In the genomic region with DNA sequence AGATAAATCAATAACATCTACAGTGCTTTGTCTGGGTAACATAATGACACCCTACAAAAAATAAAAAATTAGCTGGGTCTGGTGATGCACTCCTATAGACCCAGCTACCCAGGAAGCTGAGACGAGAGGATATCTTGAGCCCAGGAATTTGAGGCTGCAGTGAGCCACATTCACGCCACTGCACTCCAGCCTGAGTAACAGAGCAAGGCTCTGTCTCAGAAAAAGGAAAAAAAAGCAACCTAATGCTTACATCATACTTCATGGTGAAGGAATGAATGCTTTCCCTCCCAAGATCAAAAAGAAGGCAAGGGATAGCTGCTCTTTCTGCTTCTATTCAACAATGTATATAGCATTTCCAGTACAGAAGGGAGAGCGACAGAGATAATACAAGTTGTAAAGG, we compare ENCODE assay signal across 20 cellular contexts. TPM values are rescaled to one million over a fixed set of nuclear protein-coding genes. Genes with fewer than 3 reads are reported as not detected.
DNase-seq lines count a peak whose midpoint lies in the region; ATAC-seq and TF ChIP-seq lines count a peak whose summit lies in the region.
"Had no signal": no experiment of that assay in that cellular context is flagged by ENCODE, and none has a peak within 500 bp of the region (broad histone marks: within the 10 kb centered on the region; RNA-seq: fewer than 3 reads in every experiment).

No MANE protein-coding gene starts in this region.

- H3K4me1 ChIP-seq in smooth muscle cell (ENCODE audit: low read depth): no peaks in the 10 kb centered on the region
- H3K4me1 ChIP-seq: HAP-1 had no signal

- H3K79me2 ChIP-seq in smooth muscle cell (ENCODE audit: low read depth): no peaks in the 10 kb centered on the region

- H3K9me3 ChIP-seq in smooth muscle cell (replicated peaks; ENCODE audit: low read depth): no peaks in the 10 kb centered on the region

- no peaks in the 10 kb centered on the region for H3K36me3 ChIP-seq in smooth muscle cell (ENCODE audit: low read depth)
- H3K36me3 ChIP-seq: HAP-1 had no signal

- H3K9ac ChIP-seq in smooth muscle cell (ENCODE audit: low read depth): no peak overlapping the region

- H3K27ac ChIP-seq in smooth muscle cell (ENCODE audit: low read depth): peak overlapping the region; percentile 20

- H3K4me3 ChIP-seq in smooth muscle cell: no peak overlapping the region
- H3K4me3 ChIP-seq: GM12878, GM23338, HAP-1 had no signal

- peak overlapping the region; percentile 37 for H3K4me2 ChIP-seq in smooth muscle cell
- H3K4me2 ChIP-seq: GM23338 had no signal

- DNase-seq in HT1080 (ENCODE audit: low read depth): peak; percentile 24
- peak; percentile 70 for DNase-seq in amniotic epithelial cell (ENCODE audit: low read depth)
- DNase-seq in fibroblast of peridontal ligament (ENCODE audit: extremely low read depth): peak; percentile 9
- no peak for DNase-seq in smooth muscle cell (lab: John Stamatoyannopoulos, UW; ENCODE audit: unreplicated experiment)
- no peak for DNase-seq in NCI-H524 treated with DMSO at 0.1 percent for 48 hours (lab: John Stamatoyannopoulos, UW)
- DNase-seq: C1 segment of cervical spinal cord; Calu3; CD4-positive, alpha-beta memory T cell; COR-L47; DMS153; DND-41; EL; GDM1; HFFc6 had no signal

- no peaks in the 10 kb centered on the region for H4K20me1 ChIP-seq in smooth muscle cell (ENCODE audit: low read depth)

- H2AFZ ChIP-seq in smooth muscle cell (ENCODE audit: low read depth): no peak overlapping the region
- H2AFZ ChIP-seq: GM23338 had no signal

- H3K27me3 ChIP-seq in smooth muscle cell (ENCODE audit: low read depth): no peaks in the 10 kb centered on the region

- ATAC-seq in GM21528 (IDR thresholded peaks at IDR 0.05; ENCODE audit: low FRiP score, unreplicated experiment) (no peak), GM18517 (IDR thresholded peaks at IDR 0.05; ENCODE audit: unreplicated experiment) (no peak), GM18502 (IDR thresholded peaks at IDR 0.05; ENCODE audit: poor library complexity, unreplicated experiment) (no peak)
- ATAC-seq: GM12878, GM23338 had no signal

- TF ChIP-seq CTCF in smooth muscle cell (IDR thresholded peaks at IDR 0.05; ENCODE audit: borderline replicate concordance, insufficient read depth, poor library complexity, severe bottlenecking): no peak

- H3F3A ChIP-seq in smooth muscle cell (ENCODE audit: low read depth): no peaks in the 10 kb centered on the region

- WGBS in smooth muscle cell (ENCODE audit: low lambda C conversion rate): 60% methylated on average over 3 of the region's 3 CpGs

RNA-seq across cellular contexts. Expression of a gene that starts 24.2 kb away (rescaled TPM):
- 8.2 and 8.6 TPM in 2 replicates for total RNA-seq in HT1080 (2014; rRNA removed; shearing (Covaris generic))
- polyA plus RNA-seq in HT1080 (2015; cell fraction: cytosol; rRNA removed): 15.0 and 17.1 TPM in 2 replicates
- polyA plus RNA-seq in HT1080 (2015; cell fraction: nucleus; rRNA removed): 25.4 and 26.0 TPM in 2 replicates
- 19.7 and 22.0 TPM in 2 replicates for total RNA-seq in smooth muscle cell
- 10.4 and 24.5 TPM in 2 replicates for polyA plus RNA-seq in smooth muscle cell

Comparison
In these comparisons a context has a peak if more than half of its experiments do, and no peak if none do; other contexts are left out.
1. DNase-seq: peak in HT1080 (single experiment), amniotic epithelial cell (single experiment) and fibroblast of peridontal ligament (single experiment); none in smooth muscle cell (single experiment) and NCI-H524 treated with DMSO at 0.1 percent for 48 hours (single experiment).